Comparison of ENCODE assay signal across 8 cellular contexts in genomic region chr5:37495210-37495609, GRCh38.
DNase-seq lines count a peak whose midpoint lies in the region; ATAC-seq and TF ChIP-seq lines count a peak whose summit lies in the region.

No MANE protein-coding gene starts in this region.

- H3K4me3 ChIP-seq in fibroblast of mammary gland (ENCODE audit: control insufficient read depth, low read depth, low read length) = no peak overlapping the region
- H3K4me3 ChIP-seq in stomach = no peak overlapping the region

- DNase-seq in NOMO-1 treated with DMSO at 0.1 percent for 48 hours (lab: John Stamatoyannopoulos, UW; ENCODE audit: unreplicated experiment) (peak; percentile 22), NOMO-1 treated with dmso at 0.1 percent for 144 hours (lab: John Stamatoyannopoulos, UW; ENCODE audit: unreplicated experiment) (no peak), OCI-M1 (lab: John Stamatoyannopoulos, UW) (peak; percentile 85), fibroblast of mammary gland (ENCODE audit: low read depth) (peak; percentile 55), stomach (no peak), NCI-H2107 (lab: John Stamatoyannopoulos, UW) (no peak)

- no peaks in the 10 kb centered on the region for H3K27me3 ChIP-seq in stomach

- peaks cover 0 to 28% (median 12%) of the 10 kb centered on the region in 4 donors for H3K36me3 ChIP-seq in stomach

- H3K4me1 ChIP-seq in stomach = peaks cover 8 to 34% (median 16%) of the 10 kb centered on the region in 4 donors

- peak overlapping the region in 4 of 5 donors; percentile 14 to 33 (median 20) for H3K27ac ChIP-seq in stomach

- TF ChIP-seq EP300 in stomach (IDR thresholded peaks at IDR 0.05) = no peak

- ATAC-seq in GM18907 (IDR thresholded peaks at IDR 0.05; ENCODE audit: unreplicated experiment) = no peak
- no peak for ATAC-seq in HG03175 (IDR thresholded peaks at IDR 0.05; ENCODE audit: unreplicated experiment)

- TF ChIP-seq CTCF in fibroblast of mammary gland (conservative IDR thresholded peaks at IDR 0.05; ENCODE audit: control insufficient read depth, insufficient read depth, low read depth, low read length) (peak; percentile 33), stomach (IDR thresholded peaks at IDR 0.05) (no peak)

- 60 to 86% (median 75%) methylated on average over 2 of the region's 2 CpGs for WGBS in stomach, 5 donors

- intact Hi-C loops in stomach (cut with DNase I; ENCODE audit: low total_unique reads) = no loop called here

- no peaks in the 10 kb centered on the region for H3K9me3 ChIP-seq in stomach

- no peak for TF ChIP-seq POLR2A in stomach (IDR thresholded peaks at IDR 0.05)

Comparison
In these comparisons a context has a peak if more than half of its experiments do, and no peak if none do; other contexts are left out.
1. DNase-seq: peak in NOMO-1 treated with DMSO at 0.1 percent for 48 hours (single experiment), OCI-M1 (single experiment) and fibroblast of mammary gland (single experiment); none in NOMO-1 treated with dmso at 0.1 percent for 144 hours (single experiment), stomach (single experiment) and NCI-H2107 (single experiment).